Comparison of ENCODE assay signal across 29 cellular contexts in genomic region chr4:41930139-41930831, GRCh38. TPM values are rescaled to one million over a fixed set of nuclear protein-coding genes. Genes with fewer than 3 reads are reported as not detected.
A peak's percentile ranks its signal among the peaks of the same experiment; 100 is the strongest.
DNase-seq lines count a peak whose midpoint lies in the region; FAIRE-seq and TF ChIP-seq lines count a peak whose summit lies in the region.
"Had no signal": no experiment of that assay in that cellular context is flagged by ENCODE, and none has a peak within 500 bp of the region (broad histone marks: within the 10 kb centered on the region; RNA-seq: fewer than 3 reads in every experiment).

No MANE protein-coding gene starts in this region.

- no peak overlapping the region for H2BK15ac ChIP-seq in H1 (ENCODE audit: low read length)

- CTCF ChIA-PET in H1 (lab: Charles Lee; ENCODE audit: partially characterized antibody): interaction anchor here (1.0 kb wide), 1 partner anchor 17 kb away, joined by 4 read pairs; no protein-coding TSS in a partner anchor

- TF ChIP-seq RAD21 in H1 (IDR thresholded peaks at IDR 0.05 in 1 of 2, conservative IDR thresholded peaks at IDR 0.05 in 1 of 2; ENCODE audit: low read depth in 2 of 2, low read length in 2 of 2): no peak

- H3K79me2 ChIP-seq in MM.1S (ENCODE audit: low read length) (peaks cover 4% of the 10 kb centered on the region), H1 (ENCODE audit: control insufficient read depth in 1 of 2, insufficient read depth in 2 of 2, low read length in 2 of 2) (no peaks in the 10 kb centered on the region)

- peak overlapping the region; percentile 53 for H3K4me2 ChIP-seq in MM.1S (ENCODE audit: low read depth, low read length)
- H3K4me2 ChIP-seq in H1 (ENCODE audit: insufficient read depth in 1 of 2, low read depth in 2 of 2, low read length in 2 of 2): no peak overlapping the region

- no peaks in the 10 kb centered on the region for H3K4me1 ChIP-seq in MM.1S (ENCODE audit: low read length)
- H3K4me1 ChIP-seq in H1 (replicated peaks in 1 of 4; ENCODE audit: control insufficient read depth in 3 of 4, insufficient read depth in 4 of 4, low read length in 3 of 4): no peaks in the 10 kb centered on the region; a peak in 1 of 7 replicates
- no peaks in the 10 kb centered on the region for H3K4me1 ChIP-seq in testis
- H3K4me1 ChIP-seq in uterus: no peaks in the 10 kb centered on the region
- H3K4me1 ChIP-seq: adrenal gland, upper lobe of right lung had no signal

- no peaks in the 10 kb centered on the region for H3F3A ChIP-seq in MM.1S (ENCODE audit: insufficient read depth, low read length)

- H2BK5ac ChIP-seq in H1 (ENCODE audit: low read depth, low read length): no peak overlapping the region

- peak overlapping the region; percentile 29 for H3K4me3 ChIP-seq in MM.1S (ENCODE audit: low read length)
- H3K4me3 ChIP-seq in H1 (ENCODE audit: extremely low read depth in 1 of 4, insufficient read depth in 2 of 4, low read depth in 3 of 4, low read length in 4 of 4): no peak overlapping the region
- no peak overlapping the region for H3K4me3 ChIP-seq in testis
- H3K4me3 ChIP-seq in uterus: no peak overlapping the region
- H3K4me3 ChIP-seq: adrenal gland, left ventricle myocardium inferior, skin epidermis, upper lobe of right lung had no signal

- H3K18ac ChIP-seq in H1 (ENCODE audit: extremely low read depth, low read length): no peak overlapping the region

- DNase-seq in DMS53 (lab: John Stamatoyannopoulos, UW): peak; percentile 16
- DNase-seq in DMS53 treated with DMSO at 0.1 percent for 48 hours (lab: John Stamatoyannopoulos, UW; ENCODE audit: unreplicated experiment): no peak
- no peak for DNase-seq in MM.1S
- DNase-seq in H1 (ENCODE audit: low read depth in 1 of 2, low spot score in 2 of 2): no peak
- peak; percentile 35 for DNase-seq in testis
- no peak for DNase-seq in T-helper 1 cell
- no peak for DNase-seq in hepatic stellate cell (ENCODE audit: low spot score)
- DNase-seq in uterus: no peak
- DNase-seq: activated CD8-positive, alpha-beta memory T cell treated with anti-CD3 and anti-CD28 coated beads, Interleukin-2, amount 10 ng/mL, durations not matched to agents 7 days and 5 days; activated naive CD4-positive, alpha-beta T cell treated with anti-CD3 and anti-CD28 coated beads for 36 hours; adrenal gland; brain microvascular endothelial cell; CD4-positive, alpha-beta T cell; HCEC 1CT; islet precursor cell; left ventricle myocardium inferior; naive thymus-derived CD4-positive, alpha-beta T cell; NCI-H1092 treated with DMSO at 0.1 percent for 48 hours; NCI-H187 treated with DMSO at 0.1 percent for 48 hours; NCI-H524 treated with DMSO at 0.1 percent for 48 hours; SHP77 treated with DMSO at 0.1 percent for 48 hours; SW 1271; T1000; upper lobe of right lung had no signal

- H2BK120ac ChIP-seq in H1 (replicated peaks; ENCODE audit: low read depth, low read length): no peak overlapping the region

- no peak for FAIRE-seq in H1 (lab: Jason Lieb, UNC)

- H4K91ac ChIP-seq in H1 (replicated peaks; ENCODE audit: insufficient read length, low read length): no peak overlapping the region

- H2BK20ac ChIP-seq in H1 (ENCODE audit: low read length): no peak overlapping the region

- no peak overlapping the region for H3K56ac ChIP-seq in H1 (replicated peaks; ENCODE audit: insufficient read length, low read depth, low read length)

- H3K4ac ChIP-seq in H1 (replicated peaks; ENCODE audit: insufficient read length, low read depth, low read length): no peak overlapping the region

- POLR2A ChIA-PET in H1 (lab: Charles Lee; ENCODE audit: partially characterized antibody): no interaction called here

- no peak overlapping the region for H4K5ac ChIP-seq in H1 (ENCODE audit: insufficient read length, low read depth, low read length)

- TF ChIP-seq POLR2A in H1 (IDR thresholded peaks at IDR 0.05; ENCODE audit: control extremely low read depth in 1 of 2, low read depth in 2 of 2, low read length in 2 of 2): no peak
- no peak for TF ChIP-seq POLR2A in testis (IDR thresholded peaks at IDR 0.05)
- TF ChIP-seq POLR2A in uterus (IDR thresholded peaks at IDR 0.05): no peak

- no peak for TF ChIP-seq EP300 in H1 (IDR thresholded peaks at IDR 0.05; ENCODE audit: borderline replicate concordance in 1 of 2, low read depth in 2 of 2, low read length in 2 of 2)

- H2BK12ac ChIP-seq in H1 (ENCODE audit: low read depth, low read length): no peak overlapping the region

- no peaks in the 10 kb centered on the region for H3K36me3 ChIP-seq in MM.1S (replicated peaks; ENCODE audit: insufficient read depth, low read length)
- no peaks in the 10 kb centered on the region for H3K36me3 ChIP-seq in H1 (ENCODE audit: control insufficient read depth in 2 of 4, insufficient read depth in 4 of 4, low read length in 3 of 4)
- H3K36me3 ChIP-seq in testis (ENCODE audit: low read depth, missing control alignments): no peaks in the 10 kb centered on the region
- H3K36me3 ChIP-seq in uterus: no peaks in the 10 kb centered on the region
- H3K36me3 ChIP-seq: adrenal gland, left ventricle myocardium inferior, upper lobe of right lung had no signal

- peaks cover 1% of the 10 kb centered on the region; the same call in 1 of the 2 replicates for H3K23me2 ChIP-seq in H1 (ENCODE audit: low read depth, low read length)

- H3K27ac ChIP-seq in MM.1S (ENCODE audit: low read length) (no peak overlapping the region), H1 (ENCODE audit: low read depth, low read length) (no peak overlapping the region), testis (no peak overlapping the region), uterus (no peak overlapping the region)
- H3K27ac ChIP-seq: 22Rv1, adrenal gland, brain microvascular endothelial cell, epithelial cell of prostate, HL-60, left ventricle myocardium inferior, skin epidermis, upper lobe of right lung had no signal

- H3K23ac ChIP-seq in H1 (ENCODE audit: insufficient read length): no peak overlapping the region

- WGBS in H1 (ENCODE audit: extremely low coverage in 1 of 2, insufficient coverage in 1 of 2, insufficient read length in 1 of 2, insufficient replicate concordance in 2 of 2, low coverage in 1 of 2, low lambda C conversion rate in 2 of 2, missing lambda C conversion rate in 1 of 2), 2 experiments: 89% methylated on average over 7 of the region's 7 CpGs; no CpG with 5 or more reads in 1 of the 2 experiments
- 60 to 67% methylated on average over 7 of the region's 7 CpGs for WGBS in testis, 2 donors

- H4K8ac ChIP-seq in H1 (ENCODE audit: extremely low read depth, insufficient read depth, low read length): no peak overlapping the region

- intact Hi-C loops in testis (cut with DNase I; ENCODE audit: low total_unique reads) (no loop called here), uterus (cut with DNase I; ENCODE audit: low total_unique reads) (loop anchor here (10.0 kb wide), 1 partner anchor 55 kb away; the partner anchor contains the start of gene DCAF4L1)

- H2AK5ac ChIP-seq in H1 (ENCODE audit: low read depth, low read length): no peak overlapping the region

- no peaks in the 10 kb centered on the region for H3K9me2 ChIP-seq in MM.1S (replicated peaks; ENCODE audit: insufficient read depth, low read length)

- peak overlapping the region; percentile 84 for H2AFZ ChIP-seq in MM.1S (ENCODE audit: low read length)
- H2AFZ ChIP-seq in H1 (ENCODE audit: low read length): 0 out of 2 replicates have a peak overlapping the region, but pooled peaks have one; percentile 1

- no peaks in the 10 kb centered on the region for H3K79me1 ChIP-seq in H1 (ENCODE audit: low read depth, low read length)

- H3K14ac ChIP-seq in H1 (ENCODE audit: insufficient read length): no peak overlapping the region

- H3K27me3 ChIP-seq in MM.1S (replicated peaks; ENCODE audit: insufficient read depth, low read length): no peaks in the 10 kb centered on the region
- no peaks in the 10 kb centered on the region for H3K27me3 ChIP-seq in H1 (replicated peaks in 1 of 4; ENCODE audit: control insufficient read depth in 3 of 4, extremely low read depth in 1 of 4, insufficient read depth in 3 of 4, low read length in 3 of 4)
- H3K27me3 ChIP-seq in testis: no peaks in the 10 kb centered on the region
- no peaks in the 10 kb centered on the region for H3K27me3 ChIP-seq in uterus
- H3K27me3 ChIP-seq: adrenal gland, brain microvascular endothelial cell, upper lobe of right lung had no signal

- H3K9me3 ChIP-seq in MM.1S (replicated peaks; ENCODE audit: insufficient read depth, low read length): no peaks in the 10 kb centered on the region
- no peaks in the 10 kb centered on the region for H3K9me3 ChIP-seq in H1 (ENCODE audit: insufficient read depth in 2 of 2, low read depth in 1 of 2, low read length in 1 of 2)
- no peaks in the 10 kb centered on the region for H3K9me3 ChIP-seq in testis
- no peaks in the 10 kb centered on the region for H3K9me3 ChIP-seq in uterus
- H3K9me3 ChIP-seq: adrenal gland, left ventricle myocardium inferior, upper lobe of right lung had no signal

- H4K20me1 ChIP-seq in MM.1S (ENCODE audit: insufficient read depth, low read length) (no peaks in the 10 kb centered on the region), H1 (replicated peaks in 1 of 2; ENCODE audit: control insufficient read depth in 1 of 2, insufficient read depth in 2 of 2, low read length in 2 of 2) (no peaks in the 10 kb centered on the region)

- no peak overlapping the region for H3K9ac ChIP-seq in MM.1S (ENCODE audit: low read length)
- no peak overlapping the region for H3K9ac ChIP-seq in H1 (replicated peaks in 1 of 4; ENCODE audit: extremely low read depth in 1 of 4, low read depth in 3 of 4, low read length in 3 of 4)

- TF ChIP-seq CTCF in MM.1S (IDR thresholded peaks at IDR 0.05; ENCODE audit: low read length) (no peak), H1 (IDR thresholded peaks at IDR 0.05; ENCODE audit: control extremely low read depth in 1 of 3, insufficient read depth in 1 of 3, low read depth in 1 of 3, low read length in 3 of 3) (no peak), testis (IDR thresholded peaks at IDR 0.05) (no peak), uterus (IDR thresholded peaks at IDR 0.05) (no peak)

RNA-seq across cellular contexts. Expression of gene TMEM33, which starts 4.9 kb away (rescaled TPM):
- total RNA-seq in H1 (2021; fragmentation: NEBNext Ultra II Directional; extraction: Animal tissue kit (Norgen Biotek cat#: 25700)): 86.7 and 94.4 TPM in 2 replicates
- 72.5 and 86.6 TPM in 2 replicates for polyA plus RNA-seq in H1 (2011; rRNA removed)
- polyA plus RNA-seq in H1 (2011; cell fraction: cytosol; rRNA removed): 51.6 TPM
- 54.2 TPM for polyA plus RNA-seq in H1 (2011; cell fraction: nucleus; rRNA removed)
- polyA plus RNA-seq in H1 (2012, experiment 1 of 2): 32.0 to 50.1 TPM (median 41.5 TPM) in 4 replicates
- 13.5 TPM for polyA plus RNA-seq in H1 (2012, experiment 2 of 2)
- 88.9 TPM for polyA plus RNA-seq in H1 (2013, experiment 1 of 2)
- 111 TPM for polyA plus RNA-seq in H1 (2013, experiment 2 of 2)
- polyA minus RNA-seq in H1 (2011; rRNA and poly(A)+ RNA removed): 250 and 322 TPM in 2 replicates
- 84.2 TPM for polyA minus RNA-seq in H1 (2011; cell fraction: cytosol; rRNA and poly(A)+ RNA removed)
- polyA minus RNA-seq in H1 (2011; cell fraction: nucleus; rRNA and poly(A)+ RNA removed): 100 TPM
- total RNA-seq in testis: 10 to 100 TPM; 42.1 to 47.0 TPM
- 26.6 TPM for polyA plus RNA-seq in testis (ENCODE audit: insufficient read depth, low read depth, low replicate concordance)
- total RNA-seq in uterus: 10 to 100 TPM; 30.9 to 61.1 (median 47.8) TPM

RNA-seq across cellular contexts. Expression of gene DCAF4L1, which starts 51.3 kb away (rescaled TPM):
- total RNA-seq in H1 (2021; fragmentation: NEBNext Ultra II Directional; extraction: Animal tissue kit (Norgen Biotek cat#: 25700)): 0.15 and 0.17 TPM in 2 replicates
- polyA plus RNA-seq in H1 (2011; rRNA removed) (0.06 TPM in 2 replicates), testis (ENCODE audit: insufficient read depth, low read depth, low replicate concordance) (33.6 TPM)
- 0.08 TPM for polyA plus RNA-seq in H1 (2011; cell fraction: cytosol; rRNA removed)
- polyA plus RNA-seq in H1 (2011; cell fraction: nucleus; rRNA removed): 0.31 TPM
- polyA plus RNA-seq in H1 (2012, experiment 1 of 2): 0.04 to 0.17 TPM (median 0.09 TPM) in 4 replicates
- polyA plus RNA-seq in H1 (2012, experiment 2 of 2): not detected
- 0.10 TPM for polyA plus RNA-seq in H1 (2013, experiment 1 of 2)
- 0.06 TPM for polyA plus RNA-seq in H1 (2013, experiment 2 of 2)
- 0.16 and 0.22 TPM in 2 replicates for polyA minus RNA-seq in H1 (2011; rRNA and poly(A)+ RNA removed)
- not detected for polyA minus RNA-seq in H1 (2011; cell fraction: cytosol; rRNA and poly(A)+ RNA removed)
- polyA minus RNA-seq in H1 (2011; cell fraction: nucleus; rRNA and poly(A)+ RNA removed): 0.30 TPM
- total RNA-seq in testis (10 to 100 TPM; 57.9 to 65.3 TPM), uterus (under 1 TPM in 2 of 4 donors, not detected in 2; 0.30 to 0.35 TPM)
- total RNA-seq: chondrocyte had no signal

Comparison
In these comparisons a context has a peak if more than half of its experiments do, and no peak if none do; other contexts are left out.
1. DNase-seq: peak in DMS53 (single experiment) and testis (single experiment); none in DMS53 treated with DMSO at 0.1 percent for 48 hours (single experiment), MM.1S (single experiment), H1 (0 of 2), T-helper 1 cell (0 of 5), hepatic stellate cell (single experiment) and uterus (0 of 2).
2. RNA of gene DCAF4L1, which starts 51.3 kb away (total RNA-seq): 57.9 to 65.3 TPM in testis; 0.30 to 0.35 TPM in uterus and 0.15 to 0.17 TPM in H1; every median in the first group is over 10 times any median in the second.